In the genomic region with DNA sequence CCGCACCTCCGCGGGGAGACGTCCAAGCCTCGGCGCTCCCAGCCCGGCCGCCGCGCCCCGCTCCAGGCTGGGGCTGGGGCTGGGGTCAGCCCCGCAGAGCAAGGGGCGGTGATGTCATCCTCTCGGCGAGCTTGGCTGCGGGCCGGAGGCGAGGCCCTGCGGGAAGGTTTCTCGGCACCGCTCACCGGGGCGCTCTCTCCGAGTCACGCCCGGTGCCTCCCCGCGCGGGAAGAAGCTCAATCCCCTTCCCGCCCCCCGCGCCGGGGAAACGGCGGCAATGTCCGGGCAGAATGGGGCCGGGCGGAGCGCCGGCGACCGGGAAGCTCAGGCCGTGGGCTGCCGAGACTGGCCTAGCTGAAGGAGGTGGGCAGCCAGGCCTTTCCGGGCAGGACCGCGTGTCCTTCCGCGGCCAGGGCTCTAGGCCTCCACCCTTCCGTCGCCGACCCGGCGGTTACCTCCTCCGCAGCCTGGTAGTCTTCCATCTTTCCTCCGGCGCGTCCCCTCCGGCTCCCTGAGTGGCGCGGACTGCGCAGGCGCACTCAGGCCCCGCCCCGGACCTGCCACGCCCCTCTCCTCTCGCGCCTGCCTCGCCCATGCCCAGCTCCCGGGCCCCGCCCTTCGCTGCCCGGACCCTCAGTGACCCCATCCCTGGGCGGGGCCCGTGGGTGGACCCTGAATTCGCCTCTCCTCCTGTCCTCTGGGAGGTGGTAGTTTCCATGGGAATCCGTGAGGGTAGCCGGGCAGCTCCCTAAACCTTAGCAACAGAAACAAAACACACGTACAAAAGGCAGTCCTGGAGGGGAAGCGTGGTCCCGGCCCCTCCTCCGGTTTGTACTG, we compare ENCODE assay signal across 1 cellular context.
TF ChIP-seq lines count a peak whose summit lies in the region.

DYNLT1 (minus strand) TSS at position 517 of the 837 bp plus-strand sequence; CDS start at position 482, 35 bp downstream.

TF ChIP-seq in HepG2, 621 proteins besides CTCF, POLR2A, EP300 and RAD21 (continued from another document):
- TF ChIP-seq ZNF414 (CRISPR knock-in tag; IDR thresholded peaks at IDR 0.05) (peak; percentile 96), ZKSCAN8 (CRISPR knock-in tag; IDR thresholded peaks at IDR 0.05; ENCODE audit: borderline replicate concordance) (no peak), NFIB (CRISPR knock-in tag; IDR thresholded peaks at IDR 0.05; ENCODE audit: borderline replicate concordance) (no peak), ZNF207 (IDR thresholded peaks at IDR 0.05; ENCODE audit: borderline replicate concordance) (no peak), ZNF576 (CRISPR knock-in tag; IDR thresholded peaks at IDR 0.05) (peak; percentile 55; the same call in 1 of the 2 replicates), EHMT2 (IDR thresholded peaks at IDR 0.05; ENCODE audit: borderline replicate concordance, low read depth, low read length) (no peak), MAFG (CRISPR knock-in tag; IDR thresholded peaks at IDR 0.05) (0 out of 2 replicates have a peak, but pooled peaks have one; percentile 56), MED8 (CRISPR knock-in tag; IDR thresholded peaks at IDR 0.05; ENCODE audit: insufficient replicate concordance) (peak; percentile 74), ZNF225 (CRISPR knock-in tag; IDR thresholded peaks at IDR 0.05) (peak; percentile 60; the same call in 1 of the 2 replicates)
- TF ChIP-seq, protein P1, sequence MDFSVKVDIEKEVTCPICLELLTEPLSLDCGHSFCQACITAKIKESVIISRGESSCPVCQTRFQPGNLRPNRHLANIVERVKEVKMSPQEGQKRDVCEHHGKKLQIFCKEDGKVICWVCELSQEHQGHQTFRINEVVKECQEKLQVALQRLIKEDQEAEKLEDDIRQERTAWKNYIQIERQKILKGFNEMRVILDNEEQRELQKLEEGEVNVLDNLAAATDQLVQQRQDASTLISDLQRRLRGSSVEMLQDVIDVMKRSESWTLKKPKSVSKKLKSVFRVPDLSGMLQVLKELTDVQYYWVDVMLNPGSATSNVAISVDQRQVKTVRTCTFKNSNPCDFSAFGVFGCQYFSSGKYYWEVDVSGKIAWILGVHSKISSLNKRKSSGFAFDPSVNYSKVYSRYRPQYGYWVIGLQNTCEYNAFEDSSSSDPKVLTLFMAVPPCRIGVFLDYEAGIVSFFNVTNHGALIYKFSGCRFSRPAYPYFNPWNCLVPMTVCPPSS (IDR thresholded peaks at IDR 0.05): no peak
- TF ChIP-seq, protein P2, sequence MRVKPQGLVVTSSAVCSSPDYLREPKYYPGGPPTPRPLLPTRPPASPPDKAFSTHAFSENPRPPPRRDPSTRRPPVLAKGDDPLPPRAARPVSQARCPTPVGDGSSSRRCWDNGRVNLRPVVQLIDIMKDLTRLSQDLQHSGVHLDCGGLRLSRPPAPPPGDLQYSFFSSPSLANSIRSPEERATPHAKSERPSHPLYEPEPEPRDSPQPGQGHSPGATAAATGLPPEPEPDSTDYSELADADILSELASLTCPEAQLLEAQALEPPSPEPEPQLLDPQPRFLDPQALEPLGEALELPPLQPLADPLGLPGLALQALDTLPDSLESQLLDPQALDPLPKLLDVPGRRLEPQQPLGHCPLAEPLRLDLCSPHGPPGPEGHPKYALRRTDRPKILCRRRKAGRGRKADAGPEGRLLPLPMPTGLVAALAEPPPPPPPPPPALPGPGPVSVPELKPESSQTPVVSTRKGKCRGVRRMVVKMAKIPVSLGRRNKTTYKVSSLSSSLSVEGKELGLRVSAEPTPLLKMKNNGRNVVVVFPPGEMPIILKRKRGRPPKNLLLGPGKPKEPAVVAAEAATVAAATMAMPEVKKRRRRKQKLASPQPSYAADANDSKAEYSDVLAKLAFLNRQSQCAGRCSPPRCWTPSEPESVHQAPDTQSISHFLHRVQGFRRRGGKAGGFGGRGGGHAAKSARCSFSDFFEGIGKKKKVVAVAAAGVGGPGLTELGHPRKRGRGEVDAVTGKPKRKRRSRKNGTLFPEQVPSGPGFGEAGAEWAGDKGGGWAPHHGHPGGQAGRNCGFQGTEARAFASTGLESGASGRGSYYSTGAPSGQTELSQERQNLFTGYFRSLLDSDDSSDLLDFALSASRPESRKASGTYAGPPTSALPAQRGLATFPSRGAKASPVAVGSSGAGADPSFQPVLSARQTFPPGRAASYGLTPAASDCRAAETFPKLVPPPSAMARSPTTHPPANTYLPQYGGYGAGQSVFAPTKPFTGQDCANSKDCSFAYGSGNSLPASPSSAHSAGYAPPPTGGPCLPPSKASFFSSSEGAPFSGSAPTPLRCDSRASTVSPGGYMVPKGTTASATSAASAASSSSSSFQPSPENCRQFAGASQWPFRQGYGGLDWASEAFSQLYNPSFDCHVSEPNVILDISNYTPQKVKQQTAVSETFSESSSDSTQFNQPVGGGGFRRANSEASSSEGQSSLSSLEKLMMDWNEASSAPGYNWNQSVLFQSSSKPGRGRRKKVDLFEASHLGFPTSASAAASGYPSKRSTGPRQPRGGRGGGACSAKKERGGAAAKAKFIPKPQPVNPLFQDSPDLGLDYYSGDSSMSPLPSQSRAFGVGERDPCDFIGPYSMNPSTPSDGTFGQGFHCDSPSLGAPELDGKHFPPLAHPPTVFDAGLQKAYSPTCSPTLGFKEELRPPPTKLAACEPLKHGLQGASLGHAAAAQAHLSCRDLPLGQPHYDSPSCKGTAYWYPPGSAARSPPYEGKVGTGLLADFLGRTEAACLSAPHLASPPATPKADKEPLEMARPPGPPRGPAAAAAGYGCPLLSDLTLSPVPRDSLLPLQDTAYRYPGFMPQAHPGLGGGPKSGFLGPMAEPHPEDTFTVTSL (CRISPR knock-in tag; IDR thresholded peaks at IDR 0.05; ENCODE audit: borderline replicate concordance): peak; percentile 60; the same call in 1 of the 2 replicates
